Comparison of ENCODE assay signal across 7 cellular contexts in the genomic region with DNA sequence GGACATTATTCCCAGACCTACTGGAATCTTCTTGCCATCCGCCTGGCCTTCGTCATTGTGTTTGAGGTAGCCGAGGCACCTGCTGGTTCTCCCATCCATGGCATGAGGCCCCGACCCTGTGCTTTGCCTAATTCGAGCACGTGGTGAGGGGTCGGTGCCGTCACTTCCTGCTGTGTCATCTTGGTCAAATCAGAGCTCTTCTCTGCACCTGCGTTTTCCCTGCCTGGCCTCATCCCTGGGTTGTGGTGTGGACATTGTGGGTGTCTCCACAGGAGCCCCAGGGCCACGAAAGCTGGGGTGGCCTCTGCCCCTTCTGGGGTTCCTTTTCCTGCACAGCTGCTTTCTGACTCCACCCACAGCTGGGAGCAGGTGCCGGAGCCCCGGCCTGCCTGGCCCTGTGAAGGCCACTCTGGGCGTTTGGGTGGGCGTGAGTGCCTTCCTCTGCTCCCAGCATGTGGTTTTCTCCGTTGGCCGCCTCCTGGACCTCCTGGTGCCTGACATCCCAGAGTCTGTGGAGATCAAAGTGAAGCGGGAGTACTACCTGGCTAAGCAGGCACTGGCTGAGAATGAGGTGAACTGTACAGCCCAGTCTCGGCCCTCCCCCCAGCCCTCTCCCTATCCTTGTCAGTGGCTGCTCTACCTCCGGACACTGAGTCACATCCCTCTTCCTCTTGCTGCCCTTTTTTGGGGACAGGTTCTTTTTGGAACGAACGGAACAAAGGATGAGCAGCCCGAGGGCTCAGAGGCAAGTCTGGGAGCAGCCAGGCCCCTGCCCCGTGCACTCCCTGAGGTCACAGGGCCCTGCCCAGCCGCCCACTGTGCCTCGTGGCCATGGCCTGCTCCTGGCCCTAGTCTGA. TPM values are rescaled to one million over a fixed set of nuclear protein-coding genes. Genes with fewer than 3 reads are reported as not detected.
DNase-seq lines count a peak whose midpoint lies in the region; ATAC-seq and TF ChIP-seq lines count a peak whose summit lies in the region.

No MANE protein-coding gene starts in this region.

- H3K27ac Mint-ChIP-seq in HFFc6 (peak overlapping the region; percentile 73), mesothelial cell of epicardium (no peak overlapping the region), neural progenitor cell (no peak overlapping the region)

- H3K9ac ChIP-seq in skeletal muscle satellite cell (ENCODE audit: low read depth, low read length) (no peak overlapping the region), neural progenitor cell (no peak overlapping the region)

- H3K27me3 Mint-ChIP-seq in HFFc6 (ENCODE audit: insufficient read depth) (peaks cover 41% of the 10 kb centered on the region), mesothelial cell of epicardium (ENCODE audit: low read depth) (no peaks in the 10 kb centered on the region), neural progenitor cell (ENCODE audit: insufficient read depth, low read depth) (peaks cover 14% of the 10 kb centered on the region)

- H3K36me3 Mint-ChIP-seq in HFFc6 (ENCODE audit: low read depth) (peaks cover 13% of the 10 kb centered on the region; the same call in 1 of the 2 replicates), mesothelial cell of epicardium (peaks cover 15% of the 10 kb centered on the region), neural progenitor cell (peaks cover 12% of the 10 kb centered on the region)

- H3K36me3 ChIP-seq in heart left ventricle = peaks cover 0 to 35% (median 29%) of the 10 kb centered on the region in 9 donors
- peaks cover 30% of the 10 kb centered on the region for H3K36me3 ChIP-seq in skeletal muscle satellite cell (ENCODE audit: insufficient read depth, low read length)
- no peaks in the 10 kb centered on the region for H3K36me3 ChIP-seq in neural progenitor cell

- no peak overlapping the region for H2AFZ ChIP-seq in neural progenitor cell (replicated peaks)

- WGBS in heart left ventricle, 4 donors = 58 to 69% (median 62%) methylated on average over 24 to 25 of the region's 25 CpGs

- peaks cover 5% of the 10 kb centered on the region for H3K79me2 ChIP-seq in neural progenitor cell (ENCODE audit: low read depth)

- H3K9me3 Mint-ChIP-seq in HFFc6 = peaks cover 14% of the 10 kb centered on the region
- no peaks in the 10 kb centered on the region for H3K9me3 Mint-ChIP-seq in mesothelial cell of epicardium
- no peaks in the 10 kb centered on the region for H3K9me3 Mint-ChIP-seq in neural progenitor cell

- H3F3A ChIP-seq in neural progenitor cell (ENCODE audit: low read depth) = peaks cover 21% of the 10 kb centered on the region

- H3K4me3 Mint-ChIP-seq in HFFc6 (peak overlapping the region; percentile 69), mesothelial cell of epicardium (no peak overlapping the region), neural progenitor cell (no peak overlapping the region)

- H3K4me2 ChIP-seq in skeletal muscle satellite cell (ENCODE audit: low read length) = peak overlapping the region; percentile 31
- no peak overlapping the region for H3K4me2 ChIP-seq in neural progenitor cell

- ATAC-seq in SK-N-SH treated with all-trans-retinoic acid at 6 μM for 48 hours = peak; percentile 41
- peak in 3 of 4 donors; percentile 13 to 41 (median 14) for ATAC-seq in heart left ventricle
- ATAC-seq in HG03520 (IDR thresholded peaks at IDR 0.05; ENCODE audit: unreplicated experiment) = no peak

- TF ChIP-seq CTCF in HFFc6 (IDR thresholded peaks at IDR 0.05) (no peak), heart left ventricle (IDR thresholded peaks at IDR 0.05) (no peak), mesothelial cell of epicardium (IDR thresholded peaks at IDR 0.05; ENCODE audit: unreplicated experiment) (no peak), neural progenitor cell (IDR thresholded peaks at IDR 0.05) (no peak)

- peaks cover 4% of the 10 kb centered on the region for H4K20me1 ChIP-seq in neural progenitor cell (ENCODE audit: low read depth)

- H3K4me3 ChIP-seq in heart left ventricle (no peak overlapping the region), skeletal muscle satellite cell (ENCODE audit: low read length) (no peak overlapping the region), neural progenitor cell (no peak overlapping the region)

- H3K27ac ChIP-seq in heart left ventricle (no peak overlapping the region), neural progenitor cell (no peak overlapping the region)

- no peak for TF ChIP-seq POLR2A in heart left ventricle (IDR thresholded peaks at IDR 0.05)

- H3K4me1 Mint-ChIP-seq in HFFc6 (ENCODE audit: low read depth) (peaks cover 59% of the 10 kb centered on the region), mesothelial cell of epicardium (peaks cover 25% of the 10 kb centered on the region), neural progenitor cell (peaks cover 40% of the 10 kb centered on the region)

- H3K4me1 ChIP-seq in heart left ventricle (peaks cover 0 to 40% (median 22%) of the 10 kb centered on the region in 12 donors), skeletal muscle satellite cell (ENCODE audit: control insufficient read depth, insufficient read depth, low read length) (peaks cover 26% of the 10 kb centered on the region), neural progenitor cell (peaks cover 16% of the 10 kb centered on the region)

- H3K27me3 ChIP-seq in heart left ventricle (no peaks in the 10 kb centered on the region), skeletal muscle satellite cell (ENCODE audit: control insufficient read depth, insufficient read depth, low read length) (no peaks in the 10 kb centered on the region), neural progenitor cell (peaks cover 15% of the 10 kb centered on the region)

- intact Hi-C loops in heart left ventricle (cut with DNase I) = no loop called here

- DNase-seq in HFFc6 = peak; percentile 30
- DNase-seq in heart left ventricle = peak in 2 of 5 donors; percentile 25 to 49
- DNase-seq in mesothelial cell of epicardium (ENCODE audit: low spot score in 2 of 2, unreplicated experiment in 2 of 2) = no peak
- no peak for DNase-seq in neural progenitor cell (ENCODE audit: low spot score)

- no peaks in the 10 kb centered on the region for H3K9me3 ChIP-seq in heart left ventricle
- H3K9me3 ChIP-seq in skeletal muscle satellite cell (replicated peaks; ENCODE audit: low read length) = no peaks in the 10 kb centered on the region
- no peaks in the 10 kb centered on the region for H3K9me3 ChIP-seq in neural progenitor cell (ENCODE audit: low read depth)

TF ChIP-seq in SK-N-SH treated with all-trans-retinoic acid at 6 μM for 48 hours, 23 proteins besides CTCF, POLR2A, EP300 and RAD21:
- TF ChIP-seq ESRRG (CRISPR knock-in tag; IDR thresholded peaks at IDR 0.05) (no peak), ZNF70 (CRISPR knock-in tag; IDR thresholded peaks at IDR 0.05) (no peak), OSR1 (CRISPR knock-in tag; IDR thresholded peaks at IDR 0.05) (no peak), ZNF8 (CRISPR knock-in tag; IDR thresholded peaks at IDR 0.05) (no peak), TOX (CRISPR knock-in tag; IDR thresholded peaks at IDR 0.05; ENCODE audit: borderline replicate concordance) (no peak), SNAI2 (CRISPR knock-in tag; IDR thresholded peaks at IDR 0.05) (no peak), ZC3H10 (CRISPR knock-in tag; IDR thresholded peaks at IDR 0.05) (no peak), RARB (CRISPR knock-in tag; IDR thresholded peaks at IDR 0.05) (no peak), ISL1 (CRISPR knock-in tag; IDR thresholded peaks at IDR 0.05) (no peak)

RNA-seq across cellular contexts. Expression of a gene that starts 35.0 kb away (rescaled TPM):
- total RNA-seq in HFFc6 (2021; fragmentation: NEBNext Ultra II Directional; extraction: Animal tissue kit (Norgen Biotek cat#: 25700)) = 1 to 10 TPM in 4 of 6 experiments, under 1 TPM in 2; 0.80 to 1.4 (median 1.2) TPM
- total RNA-seq in heart left ventricle = 1 to 10 TPM in 7 of 9 donors, under 1 TPM in 2; 0.67 to 3.0 (median 1.8) TPM
- under 1 TPM; 0.69 to 0.91 TPM for polyA plus RNA-seq in heart left ventricle
- total RNA-seq in skeletal muscle satellite cell (2012; rRNA removed) = 2.0 and 3.1 TPM in 2 replicates
- total RNA-seq in mesothelial cell of epicardium = 3.8 to 4.5 TPM (median 3.8 TPM) in 3 replicates
- 1.8 TPM in 1 of 2 replicates, not detected in the other for total RNA-seq in neural progenitor cell (ENCODE audit: low replicate concordance)
